In genomic region chr16:24152826-24153225, GRCh38 we compare ENCODE assay signal across 15 cellular contexts.
A peak's percentile ranks its signal among the peaks of the same experiment; 100 is the strongest.
DNase-seq lines count a peak whose midpoint lies in the region; ATAC-seq and TF ChIP-seq lines count a peak whose summit lies in the region.
"Had no signal": no experiment of that assay in that cellular context is flagged by ENCODE, and none has a peak within 500 bp of the region (broad histone marks: within the 10 kb centered on the region; RNA-seq: fewer than 3 reads in every experiment).

No MANE protein-coding gene starts in this region.

- ATAC-seq in memory B cell (ENCODE audit: low read depth) (no peak), GM18867 (IDR thresholded peaks at IDR 0.05; ENCODE audit: unreplicated experiment) (no peak), left lobe of liver (no peak)
- ATAC-seq in stimulated activated memory B cell treated with anti-CD40 and anti-IgM and Interleukin-4, amounts not matched to agents 10 μg/mL and 1 μg/mL and 100 μg/mL, for 72 hours = no peak
- ATAC-seq: GM12878, GM23338 had no signal

- H3K4me3 Mint-ChIP-seq in activated naive CD4-positive, alpha-beta T cell treated with anti-CD3 and anti-CD28 coated beads, Interleukin-2, amount 50 U/mL, for 24 hours = no peak overlapping the region
- H3K4me3 Mint-ChIP-seq in activated T-helper 2 cell treated with anti-CD3 and anti-CD28 coated beads, Interferon-gamma antibody, Interleukin-2, Interleukin-4, amounts not matched to agents 10 μg/mL and 5 μg/mL and 100 μg/mL, durations not matched to agents 14 hours and 24 hours and 36 hours (ENCODE audit: low read depth) = no peak overlapping the region
- H3K4me3 Mint-ChIP-seq in memory B cell = no peak overlapping the region
- no peak overlapping the region for H3K4me3 Mint-ChIP-seq in stimulated activated memory B cell treated with anti-CD40 and anti-IgM and Interleukin-4, amounts not matched to agents 10 μg/mL and 1 μg/mL and 100 μg/mL, for 72 hours
- H3K4me3 Mint-ChIP-seq: GM23338 had no signal

- H3K27me3 Mint-ChIP-seq in activated naive CD4-positive, alpha-beta T cell treated with anti-CD3 and anti-CD28 coated beads, Interleukin-2, amount 50 U/mL, for 24 hours = no peaks in the 10 kb centered on the region
- no peaks in the 10 kb centered on the region for H3K27me3 Mint-ChIP-seq in activated T-helper 2 cell treated with anti-CD3 and anti-CD28 coated beads, Interferon-gamma antibody, Interleukin-2, Interleukin-4, amounts not matched to agents 10 μg/mL and 5 μg/mL and 100 μg/mL, durations not matched to agents 14 hours and 24 hours and 36 hours (ENCODE audit: low read depth)
- H3K27me3 Mint-ChIP-seq in memory B cell = no peaks in the 10 kb centered on the region
- H3K27me3 Mint-ChIP-seq in stimulated activated memory B cell treated with anti-CD40 and anti-IgM and Interleukin-4, amounts not matched to agents 10 μg/mL and 1 μg/mL and 100 μg/mL, for 72 hours = no peaks in the 10 kb centered on the region

- intact Hi-C loops in activated T-helper 2 cell treated with anti-CD3 and anti-CD28 coated beads, Interferon-gamma antibody, Interleukin-2, Interleukin-4, amounts not matched to agents 10 μg/mL and 5 μg/mL and 100 μg/mL, durations not matched to agents 14 hours and 24 hours and 36 hours (cut with micrococcal nuclease) = no loop called here

- H3K4me1 Mint-ChIP-seq in activated naive CD4-positive, alpha-beta T cell treated with anti-CD3 and anti-CD28 coated beads, Interleukin-2, amount 50 U/mL, for 24 hours = peaks cover 43% of the 10 kb centered on the region
- H3K4me1 Mint-ChIP-seq in activated T-helper 2 cell treated with anti-CD3 and anti-CD28 coated beads, Interferon-gamma antibody, Interleukin-2, Interleukin-4, amounts not matched to agents 10 μg/mL and 5 μg/mL and 100 μg/mL, durations not matched to agents 14 hours and 24 hours and 36 hours (ENCODE audit: low read depth) = peaks cover 21% of the 10 kb centered on the region
- peaks cover 21% of the 10 kb centered on the region for H3K4me1 Mint-ChIP-seq in memory B cell
- peaks cover 14% of the 10 kb centered on the region for H3K4me1 Mint-ChIP-seq in stimulated activated memory B cell treated with anti-CD40 and anti-IgM and Interleukin-4, amounts not matched to agents 10 μg/mL and 1 μg/mL and 100 μg/mL, for 72 hours

- DNase-seq in activated naive CD4-positive, alpha-beta T cell (lab: John Stamatoyannopoulos, UW) = no peak
- DNase-seq in activated T-helper 2 cell treated with anti-CD3 and anti-CD28 coated beads, Interferon-gamma antibody, Interleukin-2, Interleukin-4, amounts not matched to agents 10 μg/mL and 5 μg/mL and 100 μg/mL, durations not matched to agents 14 hours and 24 hours and 36 hours (ENCODE audit: low spot score) = no peak
- DNase-seq in memory B cell (ENCODE audit: low spot score in 2 of 2) = no peak
- DNase-seq in left lobe of liver (ENCODE audit: low spot score) = no peak
- DNase-seq in foreskin fibroblast = no peak
- DNase-seq: 8988T, Caco-2, NCI-H1436 treated with DMSO at 0.1 percent for 48 hours, NCI-H2081, NCI-H524 had no signal

- no peaks in the 10 kb centered on the region for H3K9me3 Mint-ChIP-seq in activated naive CD4-positive, alpha-beta T cell treated with anti-CD3 and anti-CD28 coated beads, Interleukin-2, amount 50 U/mL, for 24 hours
- H3K9me3 Mint-ChIP-seq in activated T-helper 2 cell treated with anti-CD3 and anti-CD28 coated beads, Interferon-gamma antibody, Interleukin-2, Interleukin-4, amounts not matched to agents 10 μg/mL and 5 μg/mL and 100 μg/mL, durations not matched to agents 14 hours and 24 hours and 36 hours = peaks cover 8% of the 10 kb centered on the region
- H3K9me3 Mint-ChIP-seq in memory B cell = no peaks in the 10 kb centered on the region
- H3K9me3 Mint-ChIP-seq in stimulated activated memory B cell treated with anti-CD40 and anti-IgM and Interleukin-4, amounts not matched to agents 10 μg/mL and 1 μg/mL and 100 μg/mL, for 72 hours = no peaks in the 10 kb centered on the region
- H3K9me3 Mint-ChIP-seq: GM23338 had no signal

- H3K27ac Mint-ChIP-seq in activated naive CD4-positive, alpha-beta T cell treated with anti-CD3 and anti-CD28 coated beads, Interleukin-2, amount 50 U/mL, for 24 hours = peak overlapping the region; percentile 39
- peak overlapping the region; percentile 77 for H3K27ac Mint-ChIP-seq in activated T-helper 2 cell treated with anti-CD3 and anti-CD28 coated beads, Interferon-gamma antibody, Interleukin-2, Interleukin-4, amounts not matched to agents 10 μg/mL and 5 μg/mL and 100 μg/mL, durations not matched to agents 14 hours and 24 hours and 36 hours
- peak overlapping the region; percentile 33 for H3K27ac Mint-ChIP-seq in memory B cell
- H3K27ac Mint-ChIP-seq in stimulated activated memory B cell treated with anti-CD40 and anti-IgM and Interleukin-4, amounts not matched to agents 10 μg/mL and 1 μg/mL and 100 μg/mL, for 72 hours = peak overlapping the region; percentile 56
- H3K27ac Mint-ChIP-seq: GM23338 had no signal

- no peak overlapping the region for H3K4me3 ChIP-seq in foreskin fibroblast (ENCODE audit: low read depth in 1 of 2, low read length in 2 of 2)
- H3K4me3 ChIP-seq: GM12878, GM23338 had no signal

- H3K36me3 Mint-ChIP-seq in activated naive CD4-positive, alpha-beta T cell treated with anti-CD3 and anti-CD28 coated beads, Interleukin-2, amount 50 U/mL, for 24 hours = peaks cover 22% of the 10 kb centered on the region
- peaks cover 49% of the 10 kb centered on the region for H3K36me3 Mint-ChIP-seq in activated T-helper 2 cell treated with anti-CD3 and anti-CD28 coated beads, Interferon-gamma antibody, Interleukin-2, Interleukin-4, amounts not matched to agents 10 μg/mL and 5 μg/mL and 100 μg/mL, durations not matched to agents 14 hours and 24 hours and 36 hours (ENCODE audit: low read depth)
- peaks cover 45% of the 10 kb centered on the region for H3K36me3 Mint-ChIP-seq in memory B cell
- peaks cover 83% of the 10 kb centered on the region for H3K36me3 Mint-ChIP-seq in stimulated activated memory B cell treated with anti-CD40 and anti-IgM and Interleukin-4, amounts not matched to agents 10 μg/mL and 1 μg/mL and 100 μg/mL, for 72 hours

- no peak for TF ChIP-seq CTCF in foreskin fibroblast (IDR thresholded peaks at IDR 0.05; ENCODE audit: low read depth, low read length)
